In genomic region chr12:108269224-108269623, GRCh38 we compare ENCODE assay signal across 37 cellular contexts.
A peak's percentile ranks its signal among the peaks of the same experiment; 100 is the strongest.
DNase-seq lines count a peak whose midpoint lies in the region; ATAC-seq, FAIRE-seq and TF ChIP-seq lines count a peak whose summit lies in the region.
"Had no signal": no experiment of that assay in that cellular context is flagged by ENCODE, and none has a peak within 500 bp of the region (broad histone marks: within the 10 kb centered on the region; RNA-seq: fewer than 3 reads in every experiment).

No MANE protein-coding gene starts in this region.

- H3K9me3 Mint-ChIP-seq in activated T-cell treated with anti-CD3 and anti-CD28 coated beads, Interleukin-2, amount 50 U/mL, for 72 hours = peaks cover 0 to 1% of the 10 kb centered on the region in 2 donors
- H3K9me3 Mint-ChIP-seq in neural progenitor cell = peaks cover 11% of the 10 kb centered on the region
- H3K9me3 Mint-ChIP-seq: CD8-positive, alpha-beta memory T cell; CD8-positive, alpha-beta T cell had no signal

- no peaks in the 10 kb centered on the region for H3F3A ChIP-seq in neural progenitor cell (ENCODE audit: low read depth)

- H3K4me3 Mint-ChIP-seq in activated T-cell treated with anti-CD3 and anti-CD28 coated beads, Interleukin-2, amount 50 U/mL, for 72 hours = no peak overlapping the region
- no peak overlapping the region for H3K4me3 Mint-ChIP-seq in neural progenitor cell
- H3K4me3 Mint-ChIP-seq: B cell; CD14-positive monocyte; CD4-positive, alpha-beta memory T cell; CD4-positive, alpha-beta T cell; CD4-positive, CD25-positive, alpha-beta regulatory T cell; CD8-positive, alpha-beta memory T cell; CD8-positive, alpha-beta T cell had no signal

- no peak overlapping the region for H2BK15ac ChIP-seq in H1 (ENCODE audit: low read length)

- H3K4ac ChIP-seq in H1 (replicated peaks; ENCODE audit: insufficient read length, low read depth, low read length) = no peak overlapping the region

- TF ChIP-seq CTCF in K562 (IDR thresholded peaks at IDR 0.05 in 2 of 3, conservative IDR thresholded peaks at IDR 0.05 in 1 of 3; ENCODE audit: insufficient read depth in 2 of 3, low read depth in 1 of 3, low read length in 3 of 3) (no peak), H1 (IDR thresholded peaks at IDR 0.05; ENCODE audit: control extremely low read depth in 1 of 3, insufficient read depth in 1 of 3, low read depth in 1 of 3, low read length in 3 of 3) (no peak), neural progenitor cell (IDR thresholded peaks at IDR 0.05) (no peak)

- H3K27ac Mint-ChIP-seq in activated T-cell treated with anti-CD3 and anti-CD28 coated beads, Interleukin-2, amount 50 U/mL, for 72 hours = peak overlapping the region; percentile 35
- peak overlapping the region; percentile 44 for H3K27ac Mint-ChIP-seq in neural progenitor cell
- H3K27ac Mint-ChIP-seq: B cell; CD4-positive, alpha-beta memory T cell; CD4-positive, alpha-beta T cell; CD4-positive, CD25-positive, alpha-beta regulatory T cell; CD8-positive, alpha-beta T cell had no signal

- H3K9me3 ChIP-seq in K562 (replicated peaks; ENCODE audit: control insufficient read depth, insufficient read depth, low read depth, low read length) = no peaks in the 10 kb centered on the region
- H3K9me3 ChIP-seq in H1 (ENCODE audit: insufficient read depth in 2 of 2, low read depth in 1 of 2, low read length in 1 of 2) = no peaks in the 10 kb centered on the region
- H3K9me3 ChIP-seq in neural progenitor cell (ENCODE audit: low read depth) = no peaks in the 10 kb centered on the region
- H3K9me3 ChIP-seq: A549, BE2C, BLaER1, Caco-2 had no signal

- H3K23me2 ChIP-seq in H1 (ENCODE audit: low read depth, low read length) = no peaks in the 10 kb centered on the region; the same call in 1 of the 2 replicates

- H3K27ac ChIP-seq in K562 (ENCODE audit: extremely low read depth, low read depth, low read length) = no peak overlapping the region
- H3K27ac ChIP-seq in H1 (ENCODE audit: low read depth, low read length) = no peak overlapping the region
- H3K27ac ChIP-seq in neural progenitor cell = no peak overlapping the region
- H3K27ac ChIP-seq: 22Rv1; A549; BLaER1; BLaER1 treated with 17β-estradiol and CSF1 and Interleukin-3, amounts not matched to agents 10 nM and 100 nM; C4-2B had no signal

- H3K4me1 Mint-ChIP-seq in activated T-cell treated with anti-CD3 and anti-CD28 coated beads, Interleukin-2, amount 50 U/mL, for 72 hours (ENCODE audit: low read depth) = no peaks in the 10 kb centered on the region
- H3K4me1 Mint-ChIP-seq in neural progenitor cell = peaks cover 42% of the 10 kb centered on the region
- H3K4me1 Mint-ChIP-seq: B cell; CD4-positive, alpha-beta memory T cell; CD4-positive, CD25-positive, alpha-beta regulatory T cell; CD8-positive, alpha-beta memory T cell had no signal

- H3K9me1 ChIP-seq in K562 (ENCODE audit: control insufficient read depth, insufficient read depth, low read length) = no peaks in the 10 kb centered on the region

- H4K91ac ChIP-seq in H1 (replicated peaks; ENCODE audit: insufficient read length, low read length) = no peak overlapping the region

- CTCF ChIA-PET in K562 (lab: Yijun Ruan, JAX; ENCODE audit: low intra/inter-chr PET ratio) = no interaction called here
- CTCF ChIA-PET in H1 (lab: Charles Lee; ENCODE audit: partially characterized antibody) = interaction anchor here (1.0 to 2.5 kb wide), 3 partner anchors 32 to 206 kb away, joined by 4 to 8 read pairs (median 8); no protein-coding TSS in a partner anchor

- H3K4me3 ChIP-seq in K562 = no peak overlapping the region
- H3K4me3 ChIP-seq in H1 (ENCODE audit: extremely low read depth in 1 of 4, insufficient read depth in 2 of 4, low read depth in 3 of 4, low read length in 4 of 4) = no peak overlapping the region
- no peak overlapping the region for H3K4me3 ChIP-seq in neural progenitor cell
- H3K4me3 ChIP-seq: A549; BLaER1; BLaER1 treated with 17β-estradiol and CSF1 and Interleukin-3, amounts not matched to agents 10 nM and 100 nM had no signal

- no peaks in the 10 kb centered on the region for H4K20me1 ChIP-seq in K562 (replicated peaks; ENCODE audit: control insufficient read depth, insufficient read depth, low read length)
- H4K20me1 ChIP-seq in H1 (replicated peaks in 1 of 2; ENCODE audit: control insufficient read depth in 1 of 2, insufficient read depth in 2 of 2, low read length in 2 of 2) = no peaks in the 10 kb centered on the region
- H4K20me1 ChIP-seq in neural progenitor cell (ENCODE audit: low read depth) = peaks cover 10% of the 10 kb centered on the region
- H4K20me1 ChIP-seq: BLaER1; BLaER1 treated with 17β-estradiol and CSF1 and Interleukin-3, amounts not matched to agents 10 nM and 100 nM had no signal

- H3K9ac ChIP-seq in K562 (ENCODE audit: insufficient read depth in 1 of 2, low read depth in 2 of 2, low read length in 2 of 2) (no peak overlapping the region), H1 (replicated peaks in 1 of 4; ENCODE audit: extremely low read depth in 1 of 4, low read depth in 3 of 4, low read length in 3 of 4) (no peak overlapping the region), neural progenitor cell (no peak overlapping the region)
- H3K9ac ChIP-seq: BLaER1; BLaER1 treated with 17β-estradiol and CSF1 and Interleukin-3, amounts not matched to agents 10 nM and 100 nM had no signal

- H2BK20ac ChIP-seq in H1 (ENCODE audit: low read length) = no peak overlapping the region

- no peak overlapping the region for H2BK5ac ChIP-seq in H1 (ENCODE audit: low read depth, low read length)

- H3K18ac ChIP-seq in H1 (ENCODE audit: extremely low read depth, low read length) = no peak overlapping the region

- H3K36me3 ChIP-seq in K562 (ENCODE audit: control insufficient read depth, insufficient read depth, low read length) (no peaks in the 10 kb centered on the region), H1 (ENCODE audit: control insufficient read depth in 2 of 4, insufficient read depth in 4 of 4, low read length in 3 of 4) (no peaks in the 10 kb centered on the region), neural progenitor cell (no peaks in the 10 kb centered on the region)
- H3K36me3 ChIP-seq: BE2C; BLaER1; BLaER1 treated with 17β-estradiol and CSF1 and Interleukin-3, amounts not matched to agents 10 nM and 100 nM had no signal

- WGBS in K562 (ENCODE audit: insufficient coverage, low coverage, missing lambda C conversion rate) = 17% methylated on average over 1 of the region's 1 CpG
- 90% methylated on average over 1 of the region's 1 CpG; no CpG with 5 or more reads in 1 of the 2 experiments for WGBS in H1 (ENCODE audit: extremely low coverage in 1 of 2, insufficient coverage in 1 of 2, insufficient read length in 1 of 2, insufficient replicate concordance in 2 of 2, low coverage in 1 of 2, low lambda C conversion rate in 2 of 2, missing lambda C conversion rate in 1 of 2), 2 experiments

- no peak overlapping the region for H4K8ac ChIP-seq in H1 (ENCODE audit: extremely low read depth, insufficient read depth, low read length)

- TF ChIP-seq EP300 in K562 (IDR thresholded peaks at IDR 0.05; ENCODE audit: low read length) (no peak), H1 (IDR thresholded peaks at IDR 0.05; ENCODE audit: borderline replicate concordance in 1 of 2, low read depth in 2 of 2, low read length in 2 of 2) (no peak)

- POLR2A ChIA-PET in K562 (lab: Yijun Ruan, JAX) = no interaction called here
- POLR2A ChIA-PET in H1 (lab: Charles Lee; ENCODE audit: partially characterized antibody) = no interaction called here

- no peak for DNase-seq in activated T-cell treated with anti-CD3 and anti-CD28 coated beads, Interleukin-2, amount 50 U/mL, for 72 hours
- DNase-seq in activated T-cell treated with anti-CD3 and anti-CD28 coated beads, Interleukin-2, amount 50 U/mL, for 1 hour = no peak
- DNase-seq in K562 (ENCODE audit: extremely low read depth in 1 of 4, low spot score in 3 of 4) (no peak), H1 (ENCODE audit: low read depth in 1 of 2, low spot score in 2 of 2) (no peak), neural progenitor cell (ENCODE audit: low spot score) (no peak), HCEC 1CT (no peak)
- no peak for DNase-seq in activated CD8-positive, alpha-beta memory T cell treated with anti-CD3 and anti-CD28 coated beads, Interleukin-2, amount 50 U/mL, for 4 hours
- DNase-seq: 8988T; ACHN; AML-193; BE2C; C1 segment of cervical spinal cord; Caco-2; Calu3; CD4-positive, alpha-beta memory T cell; CD4-positive, alpha-beta T cell; CD4-positive, CD25-positive, alpha-beta regulatory T cell; CD8-positive, alpha-beta memory T cell; CD8-positive, alpha-beta T cell; COR-L47; DMS 273 treated with DMSO at 0.1 percent for 48 hours; DMS153; DMS53; DMS79; DMS79 treated with DMSO at 0.1 percent for 48 hours; DND-41; EL had no signal

- no TSS peak for BruUV-seq in K562 (replicated peaks; lab: Mats Ljungman, UMichigan)

- H2AK5ac ChIP-seq in H1 (ENCODE audit: low read depth, low read length) = no peak overlapping the region

- no peak overlapping the region for H3K23ac ChIP-seq in H1 (ENCODE audit: insufficient read length)

- no peak overlapping the region for H3K4me2 ChIP-seq in K562 (ENCODE audit: insufficient read depth, low read length)
- H3K4me2 ChIP-seq in H1 (ENCODE audit: insufficient read depth in 1 of 2, low read depth in 2 of 2, low read length in 2 of 2) = no peak overlapping the region
- no peak overlapping the region for H3K4me2 ChIP-seq in neural progenitor cell
- H3K4me2 ChIP-seq: A549, BLaER1 had no signal

- H3K56ac ChIP-seq in H1 (replicated peaks; ENCODE audit: insufficient read length, low read depth, low read length) = no peak overlapping the region

- no peak for TF ChIP-seq POLR2A in K562 (conservative IDR thresholded peaks at IDR 0.05)
- no peak for TF ChIP-seq POLR2A in H1 (IDR thresholded peaks at IDR 0.05; ENCODE audit: control extremely low read depth in 1 of 2, low read depth in 2 of 2, low read length in 2 of 2)

- no peaks in the 10 kb centered on the region for H3K79me1 ChIP-seq in H1 (ENCODE audit: low read depth, low read length)

- H4K5ac ChIP-seq in H1 (ENCODE audit: insufficient read length, low read depth, low read length) = no peak overlapping the region

- 0 out of 5 replicates have a peak, but pooled peaks cover 0 to 4% of the 10 kb centered on the region in 2 experiments for H3K27me3 ChIP-seq in K562 (ENCODE audit: control insufficient read depth in 2 of 2, insufficient read depth in 2 of 2, low read length in 2 of 2)
- no peaks in the 10 kb centered on the region for H3K27me3 ChIP-seq in H1 (replicated peaks in 1 of 4; ENCODE audit: control insufficient read depth in 3 of 4, extremely low read depth in 1 of 4, insufficient read depth in 3 of 4, low read length in 3 of 4)
- H3K27me3 ChIP-seq in neural progenitor cell = no peaks in the 10 kb centered on the region
- H3K27me3 ChIP-seq: BE2C; BLaER1; BLaER1 treated with 17β-estradiol and CSF1 and Interleukin-3, amounts not matched to agents 10 nM and 100 nM had no signal

- no peaks in the 10 kb centered on the region for H3K79me2 ChIP-seq in K562 (ENCODE audit: control insufficient read depth, insufficient read depth, low read length)
- H3K79me2 ChIP-seq in H1 (ENCODE audit: control insufficient read depth in 1 of 2, insufficient read depth in 2 of 2, low read length in 2 of 2) = no peaks in the 10 kb centered on the region; a peak in 1 of 4 replicates
- no peaks in the 10 kb centered on the region for H3K79me2 ChIP-seq in neural progenitor cell (ENCODE audit: low read depth)

- TF ChIP-seq RAD21 in K562 (CRISPR knock-in tag; conservative IDR thresholded peaks at IDR 0.05 in 1 of 2, IDR thresholded peaks at IDR 0.05 in 1 of 2) (no peak), H1 (IDR thresholded peaks at IDR 0.05 in 1 of 2, conservative IDR thresholded peaks at IDR 0.05 in 1 of 2; ENCODE audit: low read depth in 2 of 2, low read length in 2 of 2) (no peak)

- H3K4me1 ChIP-seq in K562 (replicated peaks in 1 of 2; ENCODE audit: control insufficient read depth in 2 of 2, insufficient read depth in 2 of 2, low read length in 2 of 2) (peaks cover 0 to 9% of the 10 kb centered on the region in 2 experiments; a peak in 3 of 5 replicates), H1 (replicated peaks in 1 of 4; ENCODE audit: control insufficient read depth in 3 of 4, insufficient read depth in 4 of 4, low read length in 3 of 4) (peaks cover 0 to 1% (median 0%) of the 10 kb centered on the region in 4 experiments; a peak in 1 of 7 replicates), neural progenitor cell (peaks cover 32% of the 10 kb centered on the region)
- H3K4me1 ChIP-seq: A549, BLaER1 had no signal

- FAIRE-seq in K562 (lab: Jason Lieb, UNC) (no peak), H1 (lab: Jason Lieb, UNC) (no peak)
- FAIRE-seq: A204.1, A549, D721Med had no signal

- no peaks in the 10 kb centered on the region for H3K36me3 Mint-ChIP-seq in activated T-cell treated with anti-CD3 and anti-CD28 coated beads, Interleukin-2, amount 50 U/mL, for 72 hours (ENCODE audit: insufficient read depth in 2 of 2)
- no peaks in the 10 kb centered on the region for H3K36me3 Mint-ChIP-seq in neural progenitor cell
- H3K36me3 Mint-ChIP-seq: CD14-positive monocyte; CD4-positive, alpha-beta memory T cell; CD4-positive, CD25-positive, alpha-beta regulatory T cell; CD8-positive, alpha-beta memory T cell; CD8-positive, alpha-beta T cell had no signal

- intact Hi-C loops in K562 (cut with micrococcal nuclease) = no loop called here

- H2AFZ ChIP-seq in K562 (ENCODE audit: low read depth, low read length) (no peak overlapping the region), H1 (ENCODE audit: low read length) (no peak overlapping the region), neural progenitor cell (replicated peaks) (no peak overlapping the region)

- H3K14ac ChIP-seq in H1 (ENCODE audit: insufficient read length) = no peak overlapping the region

- H2BK120ac ChIP-seq in H1 (replicated peaks; ENCODE audit: low read depth, low read length) = no peak overlapping the region

- H3K27me3 Mint-ChIP-seq in activated T-cell treated with anti-CD3 and anti-CD28 coated beads, Interleukin-2, amount 50 U/mL, for 72 hours (ENCODE audit: low read depth) = peaks cover 13% of the 10 kb centered on the region
- H3K27me3 Mint-ChIP-seq in neural progenitor cell (ENCODE audit: insufficient read depth, low read depth) = peaks cover 15% of the 10 kb centered on the region

- in situ Hi-C loops in K562 (cut with MboI) = no loop called here

- no peak for ATAC-seq in activated T-cell treated with anti-CD3 and anti-CD28 coated beads, Interleukin-2, amount 50 U/mL, for 72 hours (replicated peaks in 1 of 2)
- ATAC-seq in K562 = no peak
- no peak for ATAC-seq in HG03159 (IDR thresholded peaks at IDR 0.05; ENCODE audit: unreplicated experiment)
- ATAC-seq: A549; CD8-positive, alpha-beta T cell had no signal

- no peak overlapping the region for H2BK12ac ChIP-seq in H1 (ENCODE audit: low read depth, low read length)
